8 cellular contexts compared by ENCODE assay signal in genomic region chr19:39402417-39403297, GRCh38. TPM values are rescaled to one million over a fixed set of nuclear protein-coding genes. Genes with fewer than 3 reads are reported as not detected.
A peak's percentile ranks its signal among the peaks of the same experiment; 100 is the strongest.
DNase-seq lines count a peak whose midpoint lies in the region; ATAC-seq and TF ChIP-seq lines count a peak whose summit lies in the region.

No MANE protein-coding gene starts in this region.

- peak overlapping the region; percentile 82 for H3K9ac ChIP-seq in HUES64 (ENCODE audit: low read depth, low read length)

- 0 out of 2 replicates have a peak, but pooled peaks cover 2% of the 10 kb centered on the region for H3K36me3 ChIP-seq in HUES64 (ENCODE audit: insufficient read depth, low read length)
- H3K36me3 ChIP-seq in RWPE2 (ENCODE audit: low read depth) = peaks cover 13% of the 10 kb centered on the region

- H3K27me3 Mint-ChIP-seq in nephron (ENCODE audit: low read depth) = no peaks in the 10 kb centered on the region

- H3K4me1 ChIP-seq in HUES64 (ENCODE audit: insufficient read depth, low read length) (peaks cover 25% of the 10 kb centered on the region), RWPE2 (ENCODE audit: insufficient read depth, poor library complexity, severe bottlenecking) (peaks cover 36% of the 10 kb centered on the region)

- ATAC-seq in GM18505 (IDR thresholded peaks at IDR 0.05; ENCODE audit: unreplicated experiment) = peak; percentile 31
- ATAC-seq in RWPE2 (ENCODE audit: low read depth) = 0 out of 3 replicates have a peak, but pooled peaks have one; percentile 0

- H3K9me3 ChIP-seq in HUES64 (ENCODE audit: insufficient read depth, low read depth, low read length) (no peaks in the 10 kb centered on the region), RWPE2 (ENCODE audit: severe bottlenecking) (no peaks in the 10 kb centered on the region)

- H3K9me3 Mint-ChIP-seq in nephron = no peaks in the 10 kb centered on the region

- WGBS in HUES64 = 3% methylated on average over 57 of the region's 57 CpGs

- H3K4me3 ChIP-seq in HUES64 (ENCODE audit: low read length) (peak overlapping the region; percentile 67), RWPE2 (ENCODE audit: severe bottlenecking) (peak overlapping the region; percentile 20)

- DNase-seq in A172 (ENCODE audit: low spot score) (peak; percentile 82), RWPE2 (ENCODE audit: low spot score) (no peak), activated gamma-delta T cell (lab: John Stamatoyannopoulos, UW) (peak; percentile 81), fibroblast of the conjunctiva (ENCODE audit: low read depth) (peak; percentile 82)
- peak; percentile 82 for DNase-seq in stimulated activated naive CD4-positive, alpha-beta T cell treated with Interleukin-2 at 50 U/mL for 16 hours (lab: John Stamatoyannopoulos, UW)

- no peaks in the 10 kb centered on the region for H3K27me3 ChIP-seq in HUES64 (ENCODE audit: insufficient read depth, low read length)
- H3K27me3 ChIP-seq in RWPE2 (ENCODE audit: insufficient read depth, poor library complexity, severe bottlenecking) = no peaks in the 10 kb centered on the region

- peak; percentile 34 for TF ChIP-seq POLR2A in GM18505 (IDR thresholded peaks at IDR 0.05; ENCODE audit: borderline replicate concordance, extremely low read depth, insufficient read depth, insufficient read length)

- TF ChIP-seq CTCF in RWPE2 (IDR thresholded peaks at IDR 0.05; ENCODE audit: poor library complexity, severe bottlenecking) (no peak), nephron (IDR thresholded peaks at IDR 0.05; ENCODE audit: unreplicated experiment in 3 of 3) (no peak)

- peaks cover 8% of the 10 kb centered on the region for H3K36me3 Mint-ChIP-seq in nephron (ENCODE audit: low read depth)

- H3K4me3 Mint-ChIP-seq in nephron = peak overlapping the region; percentile 89 to 91 (median 90)

- H3K27ac Mint-ChIP-seq in nephron = peak overlapping the region; percentile 97 to 98 (median 98)

- peaks cover 28% of the 10 kb centered on the region for H3K4me1 Mint-ChIP-seq in nephron

- H3K27ac ChIP-seq in HUES64 (ENCODE audit: low read depth, low read length) (peak overlapping the region; percentile 98), RWPE2 (ENCODE audit: poor library complexity, severe bottlenecking) (peak overlapping the region; percentile 98)

RNA-seq across cellular contexts. Expression of gene ZFP36, which starts 4.0 kb away (rescaled TPM):
- 0.50 and 1.5 TPM in 2 replicates for total RNA-seq in A172 (2014; rRNA removed; shearing (Covaris generic))
- 4.4 TPM for polyA plus RNA-seq in HUES64 (2013, experiment 1 of 2)
- polyA plus RNA-seq in HUES64 (2013, experiment 2 of 2) = 4.9 TPM

RNA-seq across cellular contexts. Expression of gene PLEKHG2, which starts 9.8 kb away (rescaled TPM):
- total RNA-seq in A172 (2014; rRNA removed; shearing (Covaris generic)) = 11.4 and 17.3 TPM in 2 replicates
- 39.8 TPM for polyA plus RNA-seq in HUES64 (2013, experiment 1 of 2)
- polyA plus RNA-seq in HUES64 (2013, experiment 2 of 2) = 46.8 TPM

RNA-seq across cellular contexts. Expression of gene MED29, which starts 11.5 kb away (rescaled TPM):
- total RNA-seq in A172 (2014; rRNA removed; shearing (Covaris generic)) = 20.9 and 24.7 TPM in 2 replicates
- 26.0 TPM for polyA plus RNA-seq in HUES64 (2013, experiment 1 of 2)
- polyA plus RNA-seq in HUES64 (2013, experiment 2 of 2) = 27.6 TPM

RNA-seq across cellular contexts. Expression of gene PAF1, which starts 11.8 kb away (rescaled TPM):
- total RNA-seq in A172 (2014; rRNA removed; shearing (Covaris generic)) = 55.3 and 69.9 TPM in 2 replicates
- polyA plus RNA-seq in HUES64 (2013, experiment 1 of 2) = 36.1 TPM
- 33.1 TPM for polyA plus RNA-seq in HUES64 (2013, experiment 2 of 2)

RNA-seq across cellular contexts. Expression of gene RPS16, which starts 33.1 kb away (rescaled TPM):
- 145 and 262 TPM in 2 replicates for total RNA-seq in A172 (2014; rRNA removed; shearing (Covaris generic))
- polyA plus RNA-seq in HUES64 (2013, experiment 1 of 2) = 2,127 TPM
- polyA plus RNA-seq in HUES64 (2013, experiment 2 of 2) = 2,103 TPM
